ENCODE assay signal across 10 cellular contexts in the genomic region with DNA sequence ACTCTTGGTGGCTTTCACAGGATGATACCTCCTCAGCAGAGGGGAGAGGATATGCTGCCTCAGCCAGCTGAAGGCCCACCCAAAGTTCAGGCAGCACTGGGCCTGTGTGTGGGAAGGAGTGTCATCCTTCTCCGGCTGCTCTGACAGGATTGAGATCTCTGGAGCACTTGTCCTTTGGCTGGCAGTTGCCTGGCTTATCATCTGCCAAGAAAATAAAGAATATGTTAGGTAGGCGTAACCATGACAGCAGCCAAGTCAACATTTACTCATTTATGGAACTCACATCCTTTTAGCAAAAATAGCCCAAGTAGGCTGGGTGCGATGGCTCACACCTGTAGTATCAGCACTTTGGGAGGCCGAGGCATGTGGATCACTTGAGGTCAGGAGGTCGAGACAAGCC.
A peak's percentile ranks its signal among the peaks of the same experiment; 100 is the strongest.
DNase-seq lines count a peak whose midpoint lies in the region; ATAC-seq and TF ChIP-seq lines count a peak whose summit lies in the region.
"Had no signal": no experiment of that assay in that cellular context is flagged by ENCODE, and none has a peak within 500 bp of the region (broad histone marks: within the 10 kb centered on the region; RNA-seq: fewer than 3 reads in every experiment).

No MANE protein-coding gene starts in this region.

- POLR2A ChIA-PET in activated CD4-positive, alpha-beta memory T cell treated with anti-CD3 and anti-CD28 coated beads for 36 hours (lab: Charles Lee), result no interaction called here
- POLR2A ChIA-PET in activated CD4-positive, alpha-beta memory T cell treated with anti-CD3 and anti-CD28 coated beads, Interleukin-2, amount 10 ng/mL, durations not matched to agents 7 days and 5 days (lab: Charles Lee), result no interaction called here
- POLR2A ChIA-PET in naive thymus-derived CD8-positive, alpha-beta T cell (lab: Charles Lee), result no interaction called here

- no peaks in the 10 kb centered on the region for H3K27me3 Mint-ChIP-seq in activated CD4-positive, alpha-beta memory T cell treated with anti-CD3 and anti-CD28 coated beads for 36 hours
- H3K27me3 Mint-ChIP-seq in activated CD4-positive, alpha-beta memory T cell treated with anti-CD3 and anti-CD28 coated beads, Interleukin-2, amount 10 ng/mL, durations not matched to agents 7 days and 5 days, result peaks cover 3% of the 10 kb centered on the region
- H3K27me3 Mint-ChIP-seq in type B pancreatic cell, result no peaks in the 10 kb centered on the region
- H3K27me3 Mint-ChIP-seq in naive thymus-derived CD8-positive, alpha-beta T cell, result no peaks in the 10 kb centered on the region

- H3K4me3 Mint-ChIP-seq in activated CD4-positive, alpha-beta memory T cell treated with anti-CD3 and anti-CD28 coated beads for 36 hours, result no peak overlapping the region
- no peak overlapping the region for H3K4me3 Mint-ChIP-seq in activated CD4-positive, alpha-beta memory T cell treated with anti-CD3 and anti-CD28 coated beads, Interleukin-2, amount 10 ng/mL, durations not matched to agents 7 days and 5 days
- H3K4me3 Mint-ChIP-seq in type B pancreatic cell, result no peak overlapping the region
- H3K4me3 Mint-ChIP-seq in naive thymus-derived CD8-positive, alpha-beta T cell, result no peak overlapping the region
- H3K4me3 Mint-ChIP-seq: endodermal cell had no signal

- DNase-seq in activated CD4-positive, alpha-beta memory T cell treated with anti-CD3 and anti-CD28 coated beads for 36 hours, result peak; percentile 14
- no peak for DNase-seq in activated CD4-positive, alpha-beta memory T cell treated with anti-CD3 and anti-CD28 coated beads, Interleukin-2, amount 10 ng/mL, durations not matched to agents 7 days and 5 days
- DNase-seq in astrocyte of the cerebellum (ENCODE audit: low read depth), result peak; percentile 59
- peak; percentile 70 for DNase-seq in iris pigment epithelial cell (ENCODE audit: low read depth)
- no peak for DNase-seq in type B pancreatic cell (ENCODE audit: extremely low spot score, unreplicated experiment)
- no peak for DNase-seq in cerebellar cortex (ENCODE audit: low spot score)
- DNase-seq in naive thymus-derived CD8-positive, alpha-beta T cell, result no peak
- DNase-seq: AML-193, endodermal cell had no signal

- H3K4me3 ChIP-seq in astrocyte of the cerebellum (ENCODE audit: low read depth, low read length), result no peak overlapping the region

- peaks cover 14% of the 10 kb centered on the region for H3K4me1 Mint-ChIP-seq in activated CD4-positive, alpha-beta memory T cell treated with anti-CD3 and anti-CD28 coated beads for 36 hours (ENCODE audit: low read depth)
- peaks cover 12% of the 10 kb centered on the region for H3K4me1 Mint-ChIP-seq in activated CD4-positive, alpha-beta memory T cell treated with anti-CD3 and anti-CD28 coated beads, Interleukin-2, amount 10 ng/mL, durations not matched to agents 7 days and 5 days
- peaks cover 4% of the 10 kb centered on the region for H3K4me1 Mint-ChIP-seq in type B pancreatic cell (ENCODE audit: unreplicated experiment)
- peaks cover 1 to 12% (median 8%) of the 10 kb centered on the region in 4 donors for H3K4me1 Mint-ChIP-seq in naive thymus-derived CD8-positive, alpha-beta T cell

- no peaks in the 10 kb centered on the region for H3K36me3 Mint-ChIP-seq in activated CD4-positive, alpha-beta memory T cell treated with anti-CD3 and anti-CD28 coated beads for 36 hours
- no peaks in the 10 kb centered on the region for H3K36me3 Mint-ChIP-seq in activated CD4-positive, alpha-beta memory T cell treated with anti-CD3 and anti-CD28 coated beads, Interleukin-2, amount 10 ng/mL, durations not matched to agents 7 days and 5 days (ENCODE audit: low read depth)
- H3K36me3 Mint-ChIP-seq in type B pancreatic cell, result peaks cover 37% of the 10 kb centered on the region
- H3K36me3 Mint-ChIP-seq in naive thymus-derived CD8-positive, alpha-beta T cell, result peaks cover 0 to 3% (median 2%) of the 10 kb centered on the region in 3 donors

- H3K27ac Mint-ChIP-seq in activated CD4-positive, alpha-beta memory T cell treated with anti-CD3 and anti-CD28 coated beads for 36 hours, result no peak overlapping the region
- H3K27ac Mint-ChIP-seq in activated CD4-positive, alpha-beta memory T cell treated with anti-CD3 and anti-CD28 coated beads, Interleukin-2, amount 10 ng/mL, durations not matched to agents 7 days and 5 days, result no peak overlapping the region
- H3K27ac Mint-ChIP-seq in type B pancreatic cell, result peak overlapping the region; percentile 64
- H3K27ac Mint-ChIP-seq in naive thymus-derived CD8-positive, alpha-beta T cell, result peak overlapping the region in 1 of 10 donors; percentile 20

- H3K9me3 Mint-ChIP-seq in activated CD4-positive, alpha-beta memory T cell treated with anti-CD3 and anti-CD28 coated beads for 36 hours, result no peaks in the 10 kb centered on the region
- H3K9me3 Mint-ChIP-seq in activated CD4-positive, alpha-beta memory T cell treated with anti-CD3 and anti-CD28 coated beads, Interleukin-2, amount 10 ng/mL, durations not matched to agents 7 days and 5 days, result peaks cover 4% of the 10 kb centered on the region
- no peaks in the 10 kb centered on the region for H3K9me3 Mint-ChIP-seq in type B pancreatic cell
- H3K9me3 Mint-ChIP-seq in naive thymus-derived CD8-positive, alpha-beta T cell, result peaks cover 0 to 2% (median 0%) of the 10 kb centered on the region in 9 donors

- intact Hi-C loops in activated CD4-positive, alpha-beta memory T cell treated with anti-CD3 and anti-CD28 coated beads for 36 hours (cut with micrococcal nuclease), result no loop called here

- CTCF ChIA-PET in activated CD4-positive, alpha-beta memory T cell treated with anti-CD3 and anti-CD28 coated beads for 36 hours (lab: Charles Lee), result no interaction called here
- CTCF ChIA-PET in activated CD4-positive, alpha-beta memory T cell treated with anti-CD3 and anti-CD28 coated beads, Interleukin-2, amount 10 ng/mL, durations not matched to agents 7 days and 5 days (lab: Charles Lee), result no interaction called here

- in situ Hi-C loops in astrocyte of the cerebellum (cut with HindIII; ENCODE audit: low sequenced_read_pairs), result no loop called here

- ATAC-seq in naive thymus-derived CD8-positive, alpha-beta T cell, result no peak
- ATAC-seq in GM21737 (IDR thresholded peaks at IDR 0.05; ENCODE audit: unreplicated experiment), result no peak

- TF ChIP-seq CTCF in astrocyte of the cerebellum (IDR thresholded peaks at IDR 0.05; ENCODE audit: low read depth, low read length, missing control alignments) (no peak), type B pancreatic cell (conservative IDR thresholded peaks at IDR 0.05) (no peak)

Comparison
In these comparisons a context has a peak if more than half of its experiments do, and no peak if none do; other contexts are left out.
1. DNase-seq: peak in activated CD4-positive, alpha-beta memory T cell treated with anti-CD3 and anti-CD28 coated beads for 36 hours (single experiment), astrocyte of the cerebellum (single experiment) and iris pigment epithelial cell (single experiment); none in activated CD4-positive, alpha-beta memory T cell treated with anti-CD3 and anti-CD28 coated beads, Interleukin-2, amount 10 ng/mL, durations not matched to agents 7 days and 5 days (single experiment), type B pancreatic cell (single experiment), cerebellar cortex (single experiment) and naive thymus-derived CD8-positive, alpha-beta T cell (0 of 10).